11 cellular contexts compared by ENCODE assay signal in genomic region chr12:124507188-124508109, GRCh38. TPM values are rescaled to one million over a fixed set of nuclear protein-coding genes. Genes with fewer than 3 reads are reported as not detected.
DNase-seq lines count a peak whose midpoint lies in the region; ATAC-seq and TF ChIP-seq lines count a peak whose summit lies in the region.
"Had no signal": no experiment of that assay in that cellular context is flagged by ENCODE, and none has a peak within 500 bp of the region (broad histone marks: within the 10 kb centered on the region; RNA-seq: fewer than 3 reads in every experiment).

No MANE protein-coding gene starts in this region.

- H3K9me3 ChIP-seq in CD4-positive, CD25-positive, alpha-beta regulatory T cell (ENCODE audit: control insufficient read depth in 2 of 2, low read length in 2 of 2), result no peaks in the 10 kb centered on the region
- H3K9me3 ChIP-seq in ascending aorta (no peaks in the 10 kb centered on the region), heart right ventricle (peaks cover 0 to 4% (median 0%) of the 10 kb centered on the region in 11 donors)

- no peak for ATAC-seq in CD4-positive, CD25-positive, alpha-beta regulatory T cell (ENCODE audit: low read depth in 2 of 2)
- peak; percentile 8 to 58 (median 46) for ATAC-seq in heart right ventricle
- ATAC-seq in HG02642 (IDR thresholded peaks at IDR 0.05; ENCODE audit: poor library complexity, unreplicated experiment), result no peak
- no peak for ATAC-seq in activated CD4-positive, alpha-beta T cell treated with anti-CD3 and anti-CD28 coated beads for 36 hours

- no peaks in the 10 kb centered on the region for H3K36me3 ChIP-seq in CD4-positive, CD25-positive, alpha-beta regulatory T cell (ENCODE audit: control insufficient read depth, insufficient read depth, low read length)
- H3K36me3 ChIP-seq in ascending aorta, result no peaks in the 10 kb centered on the region
- peaks cover 0 to 10% (median 0%) of the 10 kb centered on the region in 9 donors for H3K36me3 ChIP-seq in heart right ventricle
- H3K36me3 ChIP-seq in rectal smooth muscle tissue (ENCODE audit: control insufficient read depth, insufficient read depth, low read length), result peaks cover 2% of the 10 kb centered on the region

- TF ChIP-seq CTCF in ascending aorta (IDR thresholded peaks at IDR 0.05) (no peak), heart right ventricle (IDR thresholded peaks at IDR 0.05) (no peak)

- CTCF ChIA-PET in activated CD4-positive, alpha-beta T cell treated with anti-CD3 and anti-CD28 coated beads for 36 hours (lab: Charles Lee), result interaction anchor here (0.9 kb wide), 1 partner anchor 201 kb away, joined by 4 read pairs; no protein-coding TSS in a partner anchor

- peak overlapping the region in 2 of 3 donors; percentile 8 to 57 for H3K27ac Mint-ChIP-seq in CD4-positive, CD25-positive, alpha-beta regulatory T cell
- H3K27ac Mint-ChIP-seq in activated CD4-positive, alpha-beta T cell treated with anti-CD3 and anti-CD28 coated beads for 36 hours, result no peak overlapping the region

- no peak overlapping the region for H3K4me3 ChIP-seq in CD4-positive, CD25-positive, alpha-beta regulatory T cell (ENCODE audit: low read depth, low read length)
- H3K4me3 ChIP-seq in ascending aorta (no peak overlapping the region), heart right ventricle (peak overlapping the region in 4 of 10 donors; percentile 7 to 27 (median 13)), rectal smooth muscle tissue (ENCODE audit: low read length) (no peak overlapping the region)

- peaks cover 8% of the 10 kb centered on the region for H3K36me3 Mint-ChIP-seq in CD4-positive, CD25-positive, alpha-beta regulatory T cell
- no peaks in the 10 kb centered on the region for H3K36me3 Mint-ChIP-seq in activated CD4-positive, alpha-beta T cell treated with anti-CD3 and anti-CD28 coated beads for 36 hours (ENCODE audit: low read depth)

- H3K27me3 ChIP-seq in CD4-positive, CD25-positive, alpha-beta regulatory T cell (ENCODE audit: control insufficient read depth, insufficient read depth, low read length), result no peaks in the 10 kb centered on the region
- H3K27me3 ChIP-seq in ascending aorta (no peaks in the 10 kb centered on the region), heart right ventricle (no peaks in the 10 kb centered on the region), rectal smooth muscle tissue (ENCODE audit: control insufficient read depth, insufficient read depth, low read length) (no peaks in the 10 kb centered on the region)

- no peaks in the 10 kb centered on the region for H3K27me3 Mint-ChIP-seq in CD4-positive, CD25-positive, alpha-beta regulatory T cell
- no peaks in the 10 kb centered on the region for H3K27me3 Mint-ChIP-seq in activated CD4-positive, alpha-beta T cell treated with anti-CD3 and anti-CD28 coated beads for 36 hours

- intact Hi-C loops in ascending aorta (cut with DNase I) (no loop called here), heart right ventricle (cut with DNase I) (loop anchor here in 4 of 10 donors (2.0 to 10.0 kb wide), 5 partner anchors 50 to 260 kb away; no protein-coding TSS in a partner anchor)
- intact Hi-C loops in activated CD4-positive, alpha-beta T cell treated with anti-CD3 and anti-CD28 coated beads for 36 hours (cut with DNase I, micrococcal nuclease), result no loop called here

- no peaks in the 10 kb centered on the region for H3K9me3 Mint-ChIP-seq in CD4-positive, CD25-positive, alpha-beta regulatory T cell
- H3K9me3 Mint-ChIP-seq in activated CD4-positive, alpha-beta T cell treated with anti-CD3 and anti-CD28 coated beads for 36 hours (ENCODE audit: low read depth), result no peaks in the 10 kb centered on the region

- H3K4me1 Mint-ChIP-seq in CD4-positive, CD25-positive, alpha-beta regulatory T cell, result peaks cover 0 to 45% (median 11%) of the 10 kb centered on the region in 4 donors
- H3K4me1 Mint-ChIP-seq in activated CD4-positive, alpha-beta T cell treated with anti-CD3 and anti-CD28 coated beads for 36 hours, result peaks cover 30% of the 10 kb centered on the region

- POLR2A ChIA-PET in activated CD4-positive, alpha-beta T cell treated with anti-CD3 and anti-CD28 coated beads for 36 hours (lab: Charles Lee), result no interaction called here

- 47 to 61% methylated on average over 26 of the region's 26 CpGs for WGBS in heart right ventricle, 2 donors

- H3K4me1 ChIP-seq in CD4-positive, CD25-positive, alpha-beta regulatory T cell (ENCODE audit: control insufficient read depth, insufficient read depth, low read length, poor library complexity, severe bottlenecking), result no peaks in the 10 kb centered on the region
- H3K4me1 ChIP-seq in ascending aorta (peaks cover 0 to 41% of the 10 kb centered on the region in 2 donors), heart right ventricle (peaks cover 37 to 97% (median 86%) of the 10 kb centered on the region in 9 donors), rectal smooth muscle tissue (ENCODE audit: control insufficient read depth, insufficient read depth, low read length) (peaks cover 46% of the 10 kb centered on the region)

- no peak overlapping the region for H3K9ac ChIP-seq in rectal smooth muscle tissue (ENCODE audit: low read length)

- no peak overlapping the region for H3K27ac ChIP-seq in CD4-positive, CD25-positive, alpha-beta regulatory T cell (ENCODE audit: insufficient read depth, low read length, poor library complexity, severe bottlenecking)
- H3K27ac ChIP-seq in ascending aorta (peak overlapping the region; percentile 59 to 65), heart right ventricle (peak overlapping the region; percentile 76 to 93 (median 86)), rectal smooth muscle tissue (ENCODE audit: low read depth, low read length) (peak overlapping the region; percentile 84)

- DNase-seq in CD4-positive, CD25-positive, alpha-beta regulatory T cell, result no peak
- no peak for DNase-seq in ascending aorta (ENCODE audit: low spot score in 2 of 2)
- peak; percentile 71 to 85 for DNase-seq in heart right ventricle
- no peak for DNase-seq in stimulated activated CD4-positive, alpha-beta T cell treated with anti-CD3 and anti-CD28 coated beads, Interleukin-12 subunit alpha, Interleukin-12 subunit beta, amount 100 ng/mL, for 4 hours
- DNase-seq in activated CD4-positive, alpha-beta T cell treated with anti-CD3 and anti-CD28 coated beads for 36 hours, result no peak
- no peak for DNase-seq in stimulated activated CD4-positive, alpha-beta T cell treated with anti-CD3 and anti-CD28 coated beads, Interleukin-15, amount 100 ng/mL, for 24 hours
- DNase-seq: activated effector memory CD4-positive, alpha-beta T cell treated with anti-CD3 and anti-CD28 coated beads, Interleukin-2, amount 50 U/mL, for 16 hours; NCI-H1930; T-helper 1 cell had no signal

- H3K4me3 Mint-ChIP-seq in CD4-positive, CD25-positive, alpha-beta regulatory T cell, result no peak overlapping the region
- H3K4me3 Mint-ChIP-seq in activated CD4-positive, alpha-beta T cell treated with anti-CD3 and anti-CD28 coated beads for 36 hours, result no peak overlapping the region

RNA-seq across cellular contexts. Expression of gene NCOR2, which starts 60.0 kb away (rescaled TPM):
- total RNA-seq in CD4-positive, CD25-positive, alpha-beta regulatory T cell, result 134 TPM
- polyA plus RNA-seq in CD4-positive, CD25-positive, alpha-beta regulatory T cell, result 1 to 10 TPM; 2.0 to 4.1 (median 2.4) TPM
- total RNA-seq in ascending aorta (134 TPM), heart right ventricle (100 to 1,000 TPM; 118 to 200 (median 136) TPM)
- polyA plus RNA-seq in heart right ventricle, result 10 to 100 TPM; 46.9 to 74.0 TPM
- 100 to 1,000 TPM; 103 to 115 TPM for total RNA-seq in activated CD4-positive, alpha-beta T cell treated with anti-CD3 and anti-CD28 coated beads for 36 hours

Comparison
In these comparisons a context has a peak if more than half of its experiments do, and no peak if none do; other contexts are left out.
1. ATAC-seq: peak in heart right ventricle (8 of 8); none in CD4-positive, CD25-positive, alpha-beta regulatory T cell (0 of 2), HG02642 (single experiment) and activated CD4-positive, alpha-beta T cell treated with anti-CD3 and anti-CD28 coated beads for 36 hours (single experiment).
2. DNase-seq: peak in heart right ventricle (2 of 2); none in CD4-positive, CD25-positive, alpha-beta regulatory T cell (0 of 3), ascending aorta (0 of 2), stimulated activated CD4-positive, alpha-beta T cell treated with anti-CD3 and anti-CD28 coated beads, Interleukin-12 subunit alpha, Interleukin-12 subunit beta, amount 100 ng/mL, for 4 hours (single experiment), activated CD4-positive, alpha-beta T cell treated with anti-CD3 and anti-CD28 coated beads for 36 hours (single experiment) and stimulated activated CD4-positive, alpha-beta T cell treated with anti-CD3 and anti-CD28 coated beads, Interleukin-15, amount 100 ng/mL, for 24 hours (single experiment).